In the genomic region with DNA sequence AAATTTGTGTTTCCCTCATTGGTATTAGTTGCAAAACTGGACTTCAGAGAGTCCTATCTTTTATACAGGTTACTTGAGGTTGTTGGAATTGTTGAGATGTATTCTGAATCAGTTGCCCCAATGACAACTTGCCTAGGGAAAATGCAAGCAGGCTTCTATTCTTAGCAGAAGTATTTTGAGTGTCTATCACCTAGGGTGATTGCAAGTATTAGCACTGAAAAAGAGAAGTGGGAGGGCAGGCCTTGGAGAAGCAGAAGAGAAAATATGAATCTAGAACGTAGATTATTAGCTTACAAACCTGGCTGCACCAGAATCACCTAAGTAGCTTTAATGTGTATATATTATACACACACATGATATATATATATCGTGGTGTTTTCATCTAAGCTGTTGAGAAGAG, we compare ENCODE assay signal across 18 cellular contexts.
DNase-seq lines count a peak whose midpoint lies in the region; ATAC-seq lines count a peak whose summit lies in the region.
"Had no signal": no experiment of that assay in that cellular context is flagged by ENCODE, and none has a peak within 500 bp of the region (broad histone marks: within the 10 kb centered on the region; RNA-seq: fewer than 3 reads in every experiment).

No MANE protein-coding gene starts in this region.

- no peak for DNase-seq in iPS-NIHi7 (ENCODE audit: extremely low spot score)
- DNase-seq in NCI-H510A treated with DMSO at 0.1 percent for 48 hours (lab: John Stamatoyannopoulos, UW) = no peak
- DNase-seq: activated T-cell treated with anti-CD3 and anti-CD28 coated beads, Interleukin-2, amount 50 U/mL, for 72 hours; anterior cingulate cortex; hippocampal formation; naive thymus-derived CD4-positive, alpha-beta T cell; NCI-H1436 treated with DMSO at 0.1 percent for 48 hours; T-helper 1 cell; upper lobe of right lung had no signal

- ATAC-seq in GM18498 (IDR thresholded peaks at IDR 0.05; ENCODE audit: unreplicated experiment) = peak; percentile 39
- ATAC-seq in GM19463 (IDR thresholded peaks at IDR 0.05; ENCODE audit: unreplicated experiment) = peak; percentile 21
- ATAC-seq in HG02798 (IDR thresholded peaks at IDR 0.05; ENCODE audit: poor library complexity, unreplicated experiment) = peak; percentile 47
- ATAC-seq in HG03521 (IDR thresholded peaks at IDR 0.05; ENCODE audit: unreplicated experiment) = peak; percentile 25
- no peak for ATAC-seq in HG02588 (IDR thresholded peaks at IDR 0.05; ENCODE audit: unreplicated experiment)
- ATAC-seq in HG02970 (IDR thresholded peaks at IDR 0.05; ENCODE audit: low FRiP score, unreplicated experiment) = no peak
- ATAC-seq: activated CD4-positive, CD25-positive, alpha-beta regulatory T cell treated with anti-CD3 and anti-CD28 coated beads, Interleukin-2, amount 50 U/mL, for 24 hours; activated T-cell treated with anti-CD3 and anti-CD28 coated beads, Interleukin-2, amount 50 U/mL, for 72 hours; K562; left lobe of liver; naive thymus-derived CD4-positive, alpha-beta T cell; upper lobe of right lung had no signal

Comparison
In these comparisons a context has a peak if more than half of its experiments do, and no peak if none do; other contexts are left out.
1. ATAC-seq: peak in GM18498 (single experiment), GM19463 (single experiment), HG02798 (single experiment) and HG03521 (single experiment); none in HG02588 (single experiment) and HG02970 (single experiment).